ENCODE assay signal across 16 cellular contexts in the genomic region with DNA sequence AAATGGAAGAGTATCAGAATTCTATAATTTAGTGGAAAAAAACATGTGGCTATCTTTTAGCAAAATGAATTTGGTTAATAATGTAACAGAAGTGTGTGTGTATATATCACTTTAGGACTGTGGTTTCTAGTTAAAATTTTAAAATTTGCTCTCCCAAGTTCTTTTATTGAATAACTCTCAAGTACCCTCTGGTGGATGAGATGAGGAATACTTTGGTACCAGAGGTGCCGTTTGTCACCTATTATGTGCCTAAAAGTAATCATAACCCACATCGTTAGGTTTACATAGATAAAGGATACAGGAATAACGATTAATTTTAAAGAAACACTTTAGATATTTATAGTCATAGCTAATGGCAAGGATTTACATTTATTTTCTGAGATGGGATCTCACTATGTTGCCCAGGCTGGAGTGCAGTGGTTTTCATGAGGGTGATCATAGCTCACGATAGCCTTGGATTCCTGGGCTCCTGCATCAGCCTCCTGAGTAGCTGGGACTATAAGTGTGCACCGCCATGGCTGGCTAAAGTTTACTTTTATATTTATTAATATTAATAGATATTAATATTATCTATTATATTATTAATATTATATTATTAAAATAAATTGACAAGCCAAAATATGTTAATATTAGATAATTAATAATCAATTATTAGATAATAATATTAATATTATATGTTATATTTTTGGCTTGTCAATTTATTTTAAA.
A peak's percentile ranks its signal among the peaks of the same experiment; 100 is the strongest.
DNase-seq lines count a peak whose midpoint lies in the region; ATAC-seq, FAIRE-seq and TF ChIP-seq lines count a peak whose summit lies in the region.
"Had no signal": no experiment of that assay in that cellular context is flagged by ENCODE, and none has a peak within 500 bp of the region (broad histone marks: within the 10 kb centered on the region; RNA-seq: fewer than 3 reads in every experiment).

No MANE protein-coding gene starts in this region.

- intact Hi-C loops in HepG2 (cut with micrococcal nuclease; ENCODE audit: unreplicated experiment): no loop called here
- intact Hi-C loops in right lobe of liver (cut with DNase I): no loop called here
- intact Hi-C loops in activated naive CD4-positive, alpha-beta T cell treated with anti-CD3 and anti-CD28 coated beads for 36 hours (cut with micrococcal nuclease): no loop called here
- intact Hi-C loops in ovary (cut with DNase I): loop anchor here in 1 of 4 donors (10.0 kb wide), 1 partner anchor 130 kb away; no protein-coding TSS in a partner anchor

- TF ChIP-seq EP300 in HepG2 (IDR thresholded peaks at IDR 0.05; ENCODE audit: low read depth in 2 of 2, low read length in 2 of 2) (no peak), HepG2 (CRISPR knock-in tag; IDR thresholded peaks at IDR 0.05; ENCODE audit: borderline replicate concordance) (no peak), ovary (IDR thresholded peaks at IDR 0.05) (no peak)

- in situ Hi-C loops in HepG2 (cut with HindIII; ENCODE audit: extremely low pct_ligation_motif_present, low pct_unique_long_range_greater_than_20kb) (loop anchor here (25.0 kb wide), 1 partner anchor 502 kb away; no protein-coding TSS in a partner anchor), GM13976 (cut with MboI; ENCODE audit: low sequenced_read_pairs, unreplicated experiment) (no loop called here)

- H3K4me3 Mint-ChIP-seq in chondrocyte (ENCODE audit: unreplicated experiment): no peak overlapping the region
- H3K4me3 Mint-ChIP-seq in activated naive CD4-positive, alpha-beta T cell treated with anti-CD3 and anti-CD28 coated beads for 36 hours: no peak overlapping the region
- H3K4me3 Mint-ChIP-seq in activated naive CD8-positive, alpha-beta T cell treated with anti-CD3 and anti-CD28 coated beads for 36 hours: no peak overlapping the region
- H3K4me3 Mint-ChIP-seq: activated naive CD4-positive, alpha-beta T cell treated with anti-CD3 and anti-CD28 coated beads, Interleukin-2, amount 50 U/mL, for 24 hours had no signal

- H3K27ac ChIP-seq in HepG2 (ENCODE audit: extremely low read length, insufficient read depth, low read length) (no peak overlapping the region), right lobe of liver (no peak overlapping the region), ovary (no peak overlapping the region)
- H3K27ac ChIP-seq: prostate gland, VCaP had no signal

- H3K79me2 ChIP-seq in HepG2 (ENCODE audit: insufficient read depth, low read length): no peaks in the 10 kb centered on the region

- H3K9ac ChIP-seq in HepG2 (ENCODE audit: insufficient read depth, low read depth, low read length): no peak overlapping the region

- H3K9me3 ChIP-seq in HepG2 (ENCODE audit: low read length) (no peaks in the 10 kb centered on the region), right lobe of liver (no peaks in the 10 kb centered on the region), ovary (no peaks in the 10 kb centered on the region)
- H3K9me3 ChIP-seq: prostate gland had no signal

- H3K27me3 ChIP-seq in HepG2 (ENCODE audit: control insufficient read depth in 1 of 2, insufficient read depth in 2 of 2, low read length in 2 of 2) (peaks cover 0 to 3% of the 10 kb centered on the region in 2 experiments; a peak in 2 of 5 replicates), right lobe of liver (no peaks in the 10 kb centered on the region), ovary (no peaks in the 10 kb centered on the region)

- no peak overlapping the region for H3K4me3 ChIP-seq in HepG2 (replicated peaks in 1 of 3; ENCODE audit: insufficient read depth in 1 of 3, low read depth in 2 of 3, low read length in 3 of 3)
- H3K4me3 ChIP-seq in right lobe of liver: no peak overlapping the region
- H3K4me3 ChIP-seq in ovary: no peak overlapping the region
- H3K4me3 ChIP-seq: prostate gland had no signal

- no peaks in the 10 kb centered on the region for H3K4me1 Mint-ChIP-seq in chondrocyte (ENCODE audit: low read depth)
- H3K4me1 Mint-ChIP-seq in activated naive CD4-positive, alpha-beta T cell treated with anti-CD3 and anti-CD28 coated beads for 36 hours (ENCODE audit: low read depth): no peaks in the 10 kb centered on the region
- H3K4me1 Mint-ChIP-seq in activated naive CD8-positive, alpha-beta T cell treated with anti-CD3 and anti-CD28 coated beads for 36 hours: no peaks in the 10 kb centered on the region
- H3K4me1 Mint-ChIP-seq: activated naive CD4-positive, alpha-beta T cell treated with anti-CD3 and anti-CD28 coated beads, Interleukin-2, amount 50 U/mL, for 24 hours had no signal

- FAIRE-seq in HepG2 (lab: Jason Lieb, UNC): no peak

- H2AFZ ChIP-seq in HepG2 (ENCODE audit: low read length): no peak overlapping the region

- ATAC-seq in HepG2 (no peak), right lobe of liver (no peak)

- H3K36me3 ChIP-seq in HepG2 (replicated peaks in 1 of 2; ENCODE audit: control insufficient read depth in 1 of 2, insufficient read depth in 2 of 2, low read length in 2 of 2) (no peaks in the 10 kb centered on the region), right lobe of liver (no peaks in the 10 kb centered on the region), ovary (no peaks in the 10 kb centered on the region)
- H3K36me3 ChIP-seq: prostate gland had no signal

- TF ChIP-seq CTCF in HepG2 (CRISPR knock-in tag; IDR thresholded peaks at IDR 0.05): no peak
- TF ChIP-seq CTCF in right lobe of liver (IDR thresholded peaks at IDR 0.05): peak in 2 of 4 donors; percentile 7 to 14
- TF ChIP-seq CTCF in chondrocyte (IDR thresholded peaks at IDR 0.05): peak; percentile 60
- TF ChIP-seq CTCF in GM13976 (IDR thresholded peaks at IDR 0.05; ENCODE audit: borderline replicate concordance, control extremely low read depth, extremely low read depth, insufficient read depth, missing control alignments): no peak
- no peak for TF ChIP-seq CTCF in ovary (IDR thresholded peaks at IDR 0.05)

- CTCF ChIA-PET in HepG2 (lab: Yijun Ruan, JAX; ENCODE audit: low intra/inter-chr PET ratio, low total read pairs): no interaction called here
- CTCF ChIA-PET in activated naive CD4-positive, alpha-beta T cell treated with anti-CD3 and anti-CD28 coated beads for 36 hours (lab: Charles Lee): interaction anchor here (0.6 to 1.0 kb wide), 4 partner anchors 55 to 177 kb away, joined by 3 to 4 read pairs (median 3); no protein-coding TSS in a partner anchor

- BruUV-seq in HepG2 (replicated peaks; lab: Mats Ljungman, UMichigan): no TSS peak

- no peak for DNase-seq in HepG2 (ENCODE audit: low spot score)
- DNase-seq in right lobe of liver: no peak
- DNase-seq in NOMO-1 treated with DMSO at 0.1 percent for 48 hours (lab: John Stamatoyannopoulos, UW; ENCODE audit: unreplicated experiment): peak; percentile 68
- DNase-seq in chondrocyte (ENCODE audit: low spot score): no peak
- DNase-seq in GM13976 (ENCODE audit: low spot score): no peak
- no peak for DNase-seq in activated naive CD4-positive, alpha-beta T cell treated with anti-CD3 and anti-CD28 coated beads for 36 hours
- DNase-seq in activated naive CD8-positive, alpha-beta T cell treated with anti-CD3 and anti-CD28 coated beads for 36 hours: no peak
- DNase-seq in ovary: no peak
- DNase-seq: central memory CD4-positive, alpha-beta T cell; kidney glomerular epithelial cell; NCI-H187; NCI-H526; SHP77 treated with DMSO at 0.1 percent for 48 hours had no signal

- H3K4me2 ChIP-seq in HepG2 (ENCODE audit: low read depth, low read length): no peak overlapping the region

- no peaks in the 10 kb centered on the region for H3K36me3 Mint-ChIP-seq in chondrocyte (ENCODE audit: low read depth)
- no peaks in the 10 kb centered on the region for H3K36me3 Mint-ChIP-seq in activated naive CD4-positive, alpha-beta T cell treated with anti-CD3 and anti-CD28 coated beads for 36 hours (ENCODE audit: low read depth)
- H3K36me3 Mint-ChIP-seq in activated naive CD8-positive, alpha-beta T cell treated with anti-CD3 and anti-CD28 coated beads for 36 hours: no peaks in the 10 kb centered on the region
- H3K36me3 Mint-ChIP-seq: activated naive CD4-positive, alpha-beta T cell treated with anti-CD3 and anti-CD28 coated beads, Interleukin-2, amount 50 U/mL, for 24 hours had no signal

- H3K27ac Mint-ChIP-seq in chondrocyte (ENCODE audit: unreplicated experiment): no peak overlapping the region
- no peak overlapping the region for H3K27ac Mint-ChIP-seq in activated naive CD4-positive, alpha-beta T cell treated with anti-CD3 and anti-CD28 coated beads for 36 hours
- H3K27ac Mint-ChIP-seq in activated naive CD8-positive, alpha-beta T cell treated with anti-CD3 and anti-CD28 coated beads for 36 hours: no peak overlapping the region
- H3K27ac Mint-ChIP-seq: activated naive CD4-positive, alpha-beta T cell treated with anti-CD3 and anti-CD28 coated beads, Interleukin-2, amount 50 U/mL, for 24 hours had no signal

- H3K27me3 Mint-ChIP-seq in chondrocyte (ENCODE audit: low read depth): peaks cover 8% of the 10 kb centered on the region
- peaks cover 4% of the 10 kb centered on the region for H3K27me3 Mint-ChIP-seq in activated naive CD4-positive, alpha-beta T cell treated with anti-CD3 and anti-CD28 coated beads for 36 hours (ENCODE audit: low read depth)
- peaks cover 5% of the 10 kb centered on the region for H3K27me3 Mint-ChIP-seq in activated naive CD8-positive, alpha-beta T cell treated with anti-CD3 and anti-CD28 coated beads for 36 hours

- H3K4me1 ChIP-seq in HepG2 (ENCODE audit: insufficient read depth, low read length) (no peaks in the 10 kb centered on the region), right lobe of liver (no peaks in the 10 kb centered on the region), ovary (ENCODE audit: insufficient read depth) (no peaks in the 10 kb centered on the region)
- H3K4me1 ChIP-seq: prostate gland had no signal

- no peaks in the 10 kb centered on the region for H4K20me1 ChIP-seq in HepG2 (ENCODE audit: insufficient read depth, low read length)

- TF ChIP-seq POLR2A in HepG2 (IDR thresholded peaks at IDR 0.05; ENCODE audit: insufficient read depth in 1 of 2, low read depth in 2 of 2, low read length in 2 of 2) (no peak), right lobe of liver (IDR thresholded peaks at IDR 0.05) (no peak), ovary (IDR thresholded peaks at IDR 0.05) (no peak)

- H3K9me3 Mint-ChIP-seq in chondrocyte (ENCODE audit: low read depth): no peaks in the 10 kb centered on the region
- H3K9me3 Mint-ChIP-seq in activated naive CD4-positive, alpha-beta T cell treated with anti-CD3 and anti-CD28 coated beads for 36 hours: no peaks in the 10 kb centered on the region
- no peaks in the 10 kb centered on the region for H3K9me3 Mint-ChIP-seq in activated naive CD8-positive, alpha-beta T cell treated with anti-CD3 and anti-CD28 coated beads for 36 hours
- H3K9me3 Mint-ChIP-seq: activated naive CD4-positive, alpha-beta T cell treated with anti-CD3 and anti-CD28 coated beads, Interleukin-2, amount 50 U/mL, for 24 hours had no signal

- TF ChIP-seq RAD21 in HepG2 (CRISPR knock-in tag; IDR thresholded peaks at IDR 0.05): no peak

- POLR2A ChIA-PET in HepG2 (lab: Yijun Ruan, JAX): no interaction called here

- 43% methylated on average over 5 of the region's 5 CpGs for WGBS in HepG2 (ENCODE audit: low lambda C conversion rate)
- 64% methylated on average over 5 of the region's 5 CpGs for WGBS in right lobe of liver (ENCODE audit: insufficient coverage, low coverage, low lambda C conversion rate, missing lambda C conversion rate)
- WGBS in ovary, 3 donors: 64 to 86% (median 71%) methylated on average over 5 of the region's 5 CpGs

TF ChIP-seq in HepG2, 621 proteins besides CTCF, POLR2A, EP300 and RAD21 (continues in another document):
- TF ChIP-seq ZNF121 (CRISPR knock-in tag; IDR thresholded peaks at IDR 0.05) (peak; percentile 13; the same call in 1 of the 2 replicates), MIER2 (CRISPR knock-in tag; IDR thresholded peaks at IDR 0.05) (no peak)
